17 cellular contexts compared by ENCODE assay signal in genomic region chr20:25254571-25254970, GRCh38. TPM values are rescaled to one million over a fixed set of nuclear protein-coding genes. Genes with fewer than 3 reads are reported as not detected.
A peak's percentile ranks its signal among the peaks of the same experiment; 100 is the strongest.
DNase-seq lines count a peak whose midpoint lies in the region; ATAC-seq and TF ChIP-seq lines count a peak whose summit lies in the region.
"Had no signal": no experiment of that assay in that cellular context is flagged by ENCODE, and none has a peak within 500 bp of the region (broad histone marks: within the 10 kb centered on the region; RNA-seq: fewer than 3 reads in every experiment).

No MANE protein-coding gene starts in this region.

- no peaks in the 10 kb centered on the region for H3K9me3 ChIP-seq in lower lobe of right lung

- no peak for TF ChIP-seq CTCF in dorsolateral prefrontal cortex (IDR thresholded peaks at IDR 0.05 in 54 of 56, conservative IDR thresholded peaks at IDR 0.05 in 2 of 56; ENCODE audit: low read depth in 1 of 56, partially characterized antibody in 56 of 56)
- no peak for TF ChIP-seq CTCF in lower lobe of right lung (IDR thresholded peaks at IDR 0.05)

- H3K27me3 Mint-ChIP-seq in effector memory CD8-positive, alpha-beta T cell, result no peaks in the 10 kb centered on the region
- H3K27me3 Mint-ChIP-seq: stimulated activated naive B cell treated with anti-CD40 and anti-IgM and Interleukin-4, amounts not matched to agents 10 μg/mL and 1 μg/mL and 100 μg/mL, for 72 hours had no signal

- H3K27ac ChIP-seq in dorsolateral prefrontal cortex, result peak overlapping the region in 45 of 59 donors; percentile 0 to 94 (median 62)
- H3K27ac ChIP-seq in lower lobe of right lung, result peak overlapping the region; percentile 59

- H3K27ac Mint-ChIP-seq in effector memory CD8-positive, alpha-beta T cell, result no peak overlapping the region
- H3K27ac Mint-ChIP-seq: stimulated activated naive B cell treated with anti-CD40 and anti-IgM and Interleukin-4, amounts not matched to agents 10 μg/mL and 1 μg/mL and 100 μg/mL, for 72 hours had no signal

- no peak overlapping the region for H3K4me3 Mint-ChIP-seq in effector memory CD8-positive, alpha-beta T cell
- H3K4me3 Mint-ChIP-seq: activated T-cell treated with anti-CD3 and anti-CD28 coated beads, Interleukin-2, amount 50 U/mL, for 4 hours; stimulated activated naive B cell treated with anti-CD40 and anti-IgM and Interleukin-4, amounts not matched to agents 10 μg/mL and 1 μg/mL and 100 μg/mL, for 72 hours had no signal

- intact Hi-C loops in dorsolateral prefrontal cortex (cut with DNase I) (loop anchor here in 1 of 2 donors (10.0 kb wide), 2 partner anchors 280 to 370 kb away; partner anchors contain the start of gene NANP), lower lobe of right lung (cut with DNase I) (no loop called here)

- H3K9me3 Mint-ChIP-seq in effector memory CD8-positive, alpha-beta T cell, result no peaks in the 10 kb centered on the region
- H3K9me3 Mint-ChIP-seq: activated T-cell treated with anti-CD3 and anti-CD28 coated beads, Interleukin-2, amount 50 U/mL, for 4 hours; stimulated activated naive B cell treated with anti-CD40 and anti-IgM and Interleukin-4, amounts not matched to agents 10 μg/mL and 1 μg/mL and 100 μg/mL, for 72 hours had no signal

- H3K4me1 Mint-ChIP-seq in effector memory CD8-positive, alpha-beta T cell (ENCODE audit: low read depth in 2 of 2), result peaks cover 25 to 27% of the 10 kb centered on the region in 2 donors

- DNase-seq in NCI-H82 (lab: John Stamatoyannopoulos, UW) (peak; percentile 77), dorsolateral prefrontal cortex (no peak), lower lobe of right lung (no peak), RKO (ENCODE audit: low spot score) (no peak), NCI-H1105 treated with DMSO at 0.1 percent for 48 hours (lab: John Stamatoyannopoulos, UW) (no peak), NCI-H69 (lab: John Stamatoyannopoulos, UW) (no peak)
- DNase-seq in stimulated activated CD8-positive, alpha-beta memory T cell treated with anti-CD3 and anti-CD28 coated beads, Interleukin-4, amount 100 ng/mL, for 48 hours, result peak; percentile 14
- DNase-seq in effector memory CD8-positive, alpha-beta T cell, result no peak
- DNase-seq: activated CD4-positive, alpha-beta T cell treated with anti-CD3 and anti-CD28 coated beads for 48 hours; activated T-cell treated with anti-CD3 and anti-CD28 coated beads, Interleukin-2, amount 50 U/mL, for 4 hours; amniotic stem cell; DND-41; NCI-H1048; NCI-H774; SHP77; stimulated activated naive B cell treated with anti-CD40 and anti-IgM and Interleukin-4, amounts not matched to agents 10 μg/mL and 1 μg/mL and 100 μg/mL, for 72 hours; T-helper 9 cell had no signal

- no peaks in the 10 kb centered on the region for H3K27me3 ChIP-seq in dorsolateral prefrontal cortex
- no peaks in the 10 kb centered on the region for H3K27me3 ChIP-seq in lower lobe of right lung (ENCODE audit: low read depth)

- peak overlapping the region in 3 of 59 donors; percentile 2 to 30 (median 16) for H3K4me3 ChIP-seq in dorsolateral prefrontal cortex
- H3K4me3 ChIP-seq in lower lobe of right lung, result no peak overlapping the region

- H3K36me3 ChIP-seq in lower lobe of right lung, result peaks cover 6% of the 10 kb centered on the region

- peaks cover 2% of the 10 kb centered on the region for H3K36me3 Mint-ChIP-seq in effector memory CD8-positive, alpha-beta T cell (ENCODE audit: insufficient read depth)

- no peak for ATAC-seq in lower lobe of right lung
- no peak for ATAC-seq in effector memory CD8-positive, alpha-beta T cell (replicated peaks)
- ATAC-seq: activated T-cell treated with anti-CD3 and anti-CD28 coated beads, Interleukin-2, amount 50 U/mL, for 4 hours; stimulated activated naive B cell treated with anti-CD40 and anti-IgM and Interleukin-4, amounts not matched to agents 10 μg/mL and 1 μg/mL and 100 μg/mL, for 72 hours had no signal

- H3K4me1 ChIP-seq in lower lobe of right lung, result peaks cover 52% of the 10 kb centered on the region

RNA-seq across cellular contexts. Expression of gene PYGB, which starts 6.7 kb away (rescaled TPM):
- total RNA-seq in dorsolateral prefrontal cortex (100 to 1,000 TPM in 116 of 120 experiments, 10 to 100 TPM in 4; 83.2 to 226 (median 146) TPM), lower lobe of right lung (57.5 TPM)

RNA-seq across cellular contexts. Expression of gene ENTPD6, which starts 59.1 kb away (rescaled TPM):
- total RNA-seq in dorsolateral prefrontal cortex (100 to 1,000 TPM in 117 of 120 experiments, 10 to 100 TPM in 3; 90.8 to 200 (median 142) TPM), lower lobe of right lung (64.5 TPM)

Comparison
In these comparisons a context has a peak if more than half of its experiments do, and no peak if none do; other contexts are left out.
1. DNase-seq: peak in NCI-H82 (single experiment) and stimulated activated CD8-positive, alpha-beta memory T cell treated with anti-CD3 and anti-CD28 coated beads, Interleukin-4, amount 100 ng/mL, for 48 hours (single experiment); none in dorsolateral prefrontal cortex (0 of 10), lower lobe of right lung (single experiment), RKO (single experiment), effector memory CD8-positive, alpha-beta T cell (0 of 3), NCI-H1105 treated with DMSO at 0.1 percent for 48 hours (single experiment) and NCI-H69 (single experiment).